ENCODE assay signal across 1 cellular context in the genomic region with DNA sequence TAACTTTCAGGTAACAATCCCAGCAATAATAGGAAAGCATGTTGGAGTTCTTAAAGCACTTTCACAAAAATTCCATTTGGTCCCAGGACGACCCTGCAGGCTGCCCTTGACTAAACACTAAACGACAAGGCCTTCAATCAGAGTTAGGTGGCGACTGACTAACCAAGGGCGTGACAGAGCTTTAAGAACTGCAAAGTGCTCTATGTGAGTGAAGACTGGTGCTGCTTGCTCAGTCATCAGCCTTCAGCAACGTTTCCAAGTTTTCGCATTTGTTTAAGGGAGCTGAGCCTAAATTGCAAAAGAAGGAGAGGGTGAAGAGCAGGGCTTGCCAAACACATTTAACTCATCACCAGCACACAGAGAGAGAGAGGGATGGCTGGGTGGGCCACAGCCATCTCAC.
TF ChIP-seq lines count a peak whose summit lies in the region.

No MANE protein-coding gene starts in this region.

TF ChIP-seq in A549, 52 proteins besides CTCF, POLR2A, EP300 and RAD21 (continued from another document):
- TF ChIP-seq, protein P1, sequence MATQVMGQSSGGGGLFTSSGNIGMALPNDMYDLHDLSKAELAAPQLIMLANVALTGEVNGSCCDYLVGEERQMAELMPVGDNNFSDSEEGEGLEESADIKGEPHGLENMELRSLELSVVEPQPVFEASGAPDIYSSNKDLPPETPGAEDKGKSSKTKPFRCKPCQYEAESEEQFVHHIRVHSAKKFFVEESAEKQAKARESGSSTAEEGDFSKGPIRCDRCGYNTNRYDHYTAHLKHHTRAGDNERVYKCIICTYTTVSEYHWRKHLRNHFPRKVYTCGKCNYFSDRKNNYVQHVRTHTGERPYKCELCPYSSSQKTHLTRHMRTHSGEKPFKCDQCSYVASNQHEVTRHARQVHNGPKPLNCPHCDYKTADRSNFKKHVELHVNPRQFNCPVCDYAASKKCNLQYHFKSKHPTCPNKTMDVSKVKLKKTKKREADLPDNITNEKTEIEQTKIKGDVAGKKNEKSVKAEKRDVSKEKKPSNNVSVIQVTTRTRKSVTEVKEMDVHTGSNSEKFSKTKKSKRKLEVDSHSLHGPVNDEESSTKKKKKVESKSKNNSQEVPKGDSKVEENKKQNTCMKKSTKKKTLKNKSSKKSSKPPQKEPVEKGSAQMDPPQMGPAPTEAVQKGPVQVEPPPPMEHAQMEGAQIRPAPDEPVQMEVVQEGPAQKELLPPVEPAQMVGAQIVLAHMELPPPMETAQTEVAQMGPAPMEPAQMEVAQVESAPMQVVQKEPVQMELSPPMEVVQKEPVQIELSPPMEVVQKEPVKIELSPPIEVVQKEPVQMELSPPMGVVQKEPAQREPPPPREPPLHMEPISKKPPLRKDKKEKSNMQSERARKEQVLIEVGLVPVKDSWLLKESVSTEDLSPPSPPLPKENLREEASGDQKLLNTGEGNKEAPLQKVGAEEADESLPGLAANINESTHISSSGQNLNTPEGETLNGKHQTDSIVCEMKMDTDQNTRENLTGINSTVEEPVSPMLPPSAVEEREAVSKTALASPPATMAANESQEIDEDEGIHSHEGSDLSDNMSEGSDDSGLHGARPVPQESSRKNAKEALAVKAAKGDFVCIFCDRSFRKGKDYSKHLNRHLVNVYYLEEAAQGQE (IDR thresholded peaks at IDR 0.05) = no peak
- no peak for TF ChIP-seq GATA3 (IDR thresholded peaks at IDR 0.05; ENCODE audit: borderline replicate concordance)
- no peak for TF ChIP-seq FOSB (CRISPR knock-in tag; IDR thresholded peaks at IDR 0.05)
- TF ChIP-seq CHD4 (IDR thresholded peaks at IDR 0.05; ENCODE audit: borderline replicate concordance) = no peak
- no peak for TF ChIP-seq JUN (IDR thresholded peaks at IDR 0.05)
- no peak for TF ChIP-seq KDM5A (IDR thresholded peaks at IDR 0.05)
